Comparison of ENCODE assay signal across 14 cellular contexts in the genomic region with DNA sequence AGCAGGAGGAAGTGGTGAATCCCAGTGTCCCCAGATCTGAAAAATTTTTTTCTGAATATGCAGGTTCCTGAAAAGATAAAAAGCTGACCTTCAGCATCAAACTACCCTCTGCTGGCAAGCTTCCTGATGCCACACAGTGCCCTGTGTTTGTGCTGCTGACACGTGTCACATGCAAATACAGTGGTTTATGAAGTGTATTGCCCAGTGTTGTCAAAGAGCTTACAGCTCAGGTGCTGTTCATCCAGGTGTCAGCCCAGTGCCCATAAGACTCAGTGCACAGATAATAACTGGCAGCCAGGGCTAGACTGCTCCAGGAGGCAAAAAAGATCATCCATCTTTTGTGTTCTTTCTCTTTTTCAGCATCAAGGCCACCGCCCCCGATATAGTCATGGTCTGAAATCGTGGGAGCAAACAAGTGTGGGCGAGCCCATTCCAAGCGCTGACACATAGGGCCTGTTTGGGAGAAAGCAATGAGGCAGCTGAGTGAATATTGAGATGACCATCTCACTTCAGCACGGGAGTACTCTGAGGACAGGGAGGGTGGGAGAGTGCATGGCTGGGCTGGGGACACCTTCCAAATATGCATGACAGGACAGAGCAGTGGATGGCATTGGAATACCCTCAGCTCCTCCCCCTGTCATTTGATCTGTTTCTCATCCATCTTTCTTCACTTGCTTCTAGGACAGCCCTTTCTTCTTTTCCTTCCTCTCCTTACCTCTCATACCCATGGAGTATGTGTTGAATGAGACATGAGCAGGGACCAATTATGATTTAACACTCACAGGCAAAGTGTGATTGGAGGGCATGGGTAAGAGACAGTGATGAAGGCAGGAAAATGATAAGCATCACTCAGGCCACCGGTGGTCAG. TPM values are rescaled to one million over a fixed set of nuclear protein-coding genes. Genes with fewer than 3 reads are reported as not detected.
A peak's percentile ranks its signal among the peaks of the same experiment; 100 is the strongest.
DNase-seq lines count a peak whose midpoint lies in the region; ATAC-seq and TF ChIP-seq lines count a peak whose summit lies in the region.
"Had no signal": no experiment of that assay in that cellular context is flagged by ENCODE, and none has a peak within 500 bp of the region (broad histone marks: within the 10 kb centered on the region; RNA-seq: fewer than 3 reads in every experiment).

No MANE protein-coding gene starts in this region.

- H3K9me3 Mint-ChIP-seq in activated CD8-positive, alpha-beta T cell treated with anti-CD3 and anti-CD28 coated beads, Interleukin-2, amount 10 ng/mL, durations not matched to agents 7 days and 5 days (ENCODE audit: insufficient read depth), result no peaks in the 10 kb centered on the region

- H3K9ac ChIP-seq in colonic mucosa (ENCODE audit: low read depth in 2 of 2, low read length in 2 of 2), result peak overlapping the region in 1 of 2 donors; percentile 44

- no peaks in the 10 kb centered on the region for H3K36me3 ChIP-seq in colonic mucosa
- no peaks in the 10 kb centered on the region for H3K36me3 ChIP-seq in MG63
- H3K36me3 ChIP-seq: thyroid gland had no signal

- intact Hi-C loops in colonic mucosa (cut with DNase I), result no loop called here

- no peak overlapping the region for H3K27ac Mint-ChIP-seq in activated CD8-positive, alpha-beta T cell treated with anti-CD3 and anti-CD28 coated beads, Interleukin-2, amount 10 ng/mL, durations not matched to agents 7 days and 5 days
- H3K27ac Mint-ChIP-seq: B cell had no signal

- no peak overlapping the region for H3K27ac ChIP-seq in colonic mucosa
- H3K27ac ChIP-seq: thyroid gland had no signal

- H3K4me3 ChIP-seq in GM12865 (ENCODE audit: low read depth, low read length) (no peak overlapping the region), colonic mucosa (no peak overlapping the region), MG63 (no peak overlapping the region)
- H3K4me3 ChIP-seq: thyroid gland had no signal

- H3K4me3 Mint-ChIP-seq in activated CD8-positive, alpha-beta T cell treated with anti-CD3 and anti-CD28 coated beads, Interleukin-2, amount 10 ng/mL, durations not matched to agents 7 days and 5 days, result no peak overlapping the region
- H3K4me3 Mint-ChIP-seq: B cell had no signal

- H3K36me3 Mint-ChIP-seq in activated CD8-positive, alpha-beta T cell treated with anti-CD3 and anti-CD28 coated beads, Interleukin-2, amount 10 ng/mL, durations not matched to agents 7 days and 5 days (ENCODE audit: low read depth), result no peaks in the 10 kb centered on the region

- H3K4me1 ChIP-seq in colonic mucosa, result no peaks in the 10 kb centered on the region
- H3K4me1 ChIP-seq: thyroid gland had no signal

- H3K9me3 ChIP-seq in colonic mucosa (no peaks in the 10 kb centered on the region), MG63 (no peaks in the 10 kb centered on the region)
- H3K9me3 ChIP-seq: thyroid gland had no signal

- CTCF ChIA-PET in activated CD8-positive, alpha-beta T cell treated with anti-CD3 and anti-CD28 coated beads, Interleukin-2, amount 10 ng/mL, durations not matched to agents 7 days and 5 days (lab: Charles Lee), result no interaction called here

- DNase-seq in GM12865 (ENCODE audit: low read depth), result peak; percentile 54
- peak; percentile 69 for DNase-seq in colonic mucosa
- no peak for DNase-seq in MG63
- DNase-seq in activated CD8-positive, alpha-beta T cell treated with anti-CD3 and anti-CD28 coated beads, Interleukin-2, amount 10 ng/mL, durations not matched to agents 7 days and 5 days, result no peak
- no peak for DNase-seq in activated naive CD4-positive, alpha-beta T cell treated with anti-CD3 and anti-CD28 coated beads, Interleukin-2, amount 50 U/mL, for 16 hours
- DNase-seq in DMS79 (lab: John Stamatoyannopoulos, UW), result no peak
- DNase-seq: foreskin fibroblast; NCI-H1930; Right ventricle myocardium superior; stimulated activated CD4-positive, alpha-beta T cell treated with anti-CD3 and anti-CD28 coated beads, Interleukin-4, amount 100 ng/mL, for 24 hours; thyroid gland had no signal

- no peaks in the 10 kb centered on the region for H3K27me3 ChIP-seq in colonic mucosa
- H3K27me3 ChIP-seq in MG63, result 0 out of 2 replicates have a peak, but pooled peaks cover 11% of the 10 kb centered on the region
- H3K27me3 ChIP-seq: thyroid gland had no signal

- no peak for TF ChIP-seq CTCF in GM12865 (IDR thresholded peaks at IDR 0.05; ENCODE audit: insufficient read depth, low read depth, low read length, missing control alignments)
- TF ChIP-seq CTCF in colonic mucosa (IDR thresholded peaks at IDR 0.05), result no peak

- H3K27me3 Mint-ChIP-seq in activated CD8-positive, alpha-beta T cell treated with anti-CD3 and anti-CD28 coated beads, Interleukin-2, amount 10 ng/mL, durations not matched to agents 7 days and 5 days (ENCODE audit: low read depth), result peaks cover 12% of the 10 kb centered on the region

- ATAC-seq in GM21390 (IDR thresholded peaks at IDR 0.05; ENCODE audit: unreplicated experiment) (peak; percentile 48), HG03469 (IDR thresholded peaks at IDR 0.05; ENCODE audit: unreplicated experiment) (peak; percentile 55)
- no peak for ATAC-seq in activated CD8-positive, alpha-beta T cell treated with anti-CD3 and anti-CD28 coated beads, Interleukin-2, amount 10 ng/mL, durations not matched to agents 7 days and 5 days

- no peaks in the 10 kb centered on the region for H3K4me1 Mint-ChIP-seq in activated CD8-positive, alpha-beta T cell treated with anti-CD3 and anti-CD28 coated beads, Interleukin-2, amount 10 ng/mL, durations not matched to agents 7 days and 5 days (ENCODE audit: low read depth)
- H3K4me1 Mint-ChIP-seq: B cell had no signal

- POLR2A ChIA-PET in activated CD8-positive, alpha-beta T cell treated with anti-CD3 and anti-CD28 coated beads, Interleukin-2, amount 10 ng/mL, durations not matched to agents 7 days and 5 days (lab: Charles Lee), result no interaction called here

RNA-seq across cellular contexts. Expression of a gene that starts 6.4 kb away (rescaled TPM):
- total RNA-seq in colonic mucosa, result 10 to 100 TPM; 31.2 to 48.0 TPM
- total RNA-seq in MG63 (2014; rRNA removed; shearing (Covaris generic); ENCODE audit: low replicate concordance), result 0.52 and 0.53 TPM in 2 replicates
- under 1 TPM in 1 of 2 experiments, not detected in 1; 0.18 TPM for total RNA-seq in activated CD8-positive, alpha-beta T cell treated with anti-CD3 and anti-CD28 coated beads, Interleukin-2, amount 10 ng/mL, durations not matched to agents 7 days and 5 days
- total RNA-seq: B cell had no signal

Comparison
In these comparisons a context has a peak if more than half of its experiments do, and no peak if none do; other contexts are left out.
1. DNase-seq: peak in GM12865 (single experiment) and colonic mucosa (single experiment); none in MG63 (single experiment), activated CD8-positive, alpha-beta T cell treated with anti-CD3 and anti-CD28 coated beads, Interleukin-2, amount 10 ng/mL, durations not matched to agents 7 days and 5 days (single experiment), activated naive CD4-positive, alpha-beta T cell treated with anti-CD3 and anti-CD28 coated beads, Interleukin-2, amount 50 U/mL, for 16 hours (single experiment) and DMS79 (single experiment).
2. RNA of a gene that starts 6.4 kb away (total RNA-seq): 31.2 to 48.0 TPM in colonic mucosa; 0.52 to 0.53 TPM in MG63 and 0.18 TPM in activated CD8-positive, alpha-beta T cell treated with anti-CD3 and anti-CD28 coated beads, Interleukin-2, amount 10 ng/mL, durations not matched to agents 7 days and 5 days; every median in the first group is over 10 times any median in the second.